In the genomic region with DNA sequence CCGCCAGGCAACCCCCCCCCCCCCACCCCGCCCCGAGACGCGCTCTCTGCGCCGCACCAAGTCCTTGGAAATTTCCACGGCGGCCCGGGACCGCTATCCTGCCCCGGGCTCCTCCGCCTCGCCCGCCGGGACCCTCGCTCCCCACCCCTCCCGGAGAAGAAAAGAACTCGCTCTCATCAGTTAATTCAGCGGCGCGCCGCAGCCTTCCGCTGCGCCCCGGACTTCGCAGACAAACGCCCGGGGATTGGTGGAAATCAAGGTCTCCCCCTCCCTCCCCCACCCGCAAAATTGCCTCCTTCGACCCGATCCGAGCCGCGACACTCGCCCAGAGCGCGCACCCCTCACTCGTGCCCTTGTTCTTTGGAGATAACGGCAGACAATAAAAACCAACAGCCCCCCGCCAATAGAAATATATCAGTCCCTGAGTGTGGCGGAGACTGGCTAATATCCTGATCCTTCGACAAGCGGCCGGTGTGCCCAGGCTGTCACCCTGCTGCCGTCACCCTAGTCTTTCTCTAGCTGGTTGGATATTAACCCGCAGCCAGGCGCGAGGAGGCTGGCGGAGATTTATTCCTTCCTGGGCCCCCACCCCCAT, we compare ENCODE assay signal across 1 cellular context.
TF ChIP-seq lines count a peak whose summit lies in the region.

TSS of gene ST8SIA1 (minus strand) at position 12 of the 595 bp plus-strand sequence. CDS start 475 bp downstream, outside the sequence.

TF ChIP-seq in WTC11, 78 proteins besides CTCF, POLR2A, EP300 and RAD21 (continued from another document):
- TF ChIP-seq, protein P1, sequence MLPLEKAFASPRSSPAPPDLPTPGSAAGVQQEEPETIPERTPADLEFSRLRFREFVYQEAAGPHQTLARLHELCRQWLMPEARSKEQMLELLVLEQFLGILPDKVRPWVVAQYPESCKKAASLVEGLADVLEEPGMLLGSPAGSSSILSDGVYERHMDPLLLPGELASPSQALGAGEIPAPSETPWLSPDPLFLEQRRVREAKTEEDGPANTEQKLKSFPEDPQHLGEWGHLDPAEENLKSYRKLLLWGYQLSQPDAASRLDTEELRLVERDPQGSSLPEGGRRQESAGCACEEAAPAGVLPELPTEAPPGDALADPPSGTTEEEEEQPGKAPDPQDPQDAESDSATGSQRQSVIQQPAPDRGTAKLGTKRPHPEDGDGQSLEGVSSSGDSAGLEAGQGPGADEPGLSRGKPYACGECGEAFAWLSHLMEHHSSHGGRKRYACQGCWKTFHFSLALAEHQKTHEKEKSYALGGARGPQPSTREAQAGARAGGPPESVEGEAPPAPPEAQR (CRISPR knock-in tag; IDR thresholded peaks at IDR 0.05) = no peak
- TF ChIP-seq, protein P2, sequence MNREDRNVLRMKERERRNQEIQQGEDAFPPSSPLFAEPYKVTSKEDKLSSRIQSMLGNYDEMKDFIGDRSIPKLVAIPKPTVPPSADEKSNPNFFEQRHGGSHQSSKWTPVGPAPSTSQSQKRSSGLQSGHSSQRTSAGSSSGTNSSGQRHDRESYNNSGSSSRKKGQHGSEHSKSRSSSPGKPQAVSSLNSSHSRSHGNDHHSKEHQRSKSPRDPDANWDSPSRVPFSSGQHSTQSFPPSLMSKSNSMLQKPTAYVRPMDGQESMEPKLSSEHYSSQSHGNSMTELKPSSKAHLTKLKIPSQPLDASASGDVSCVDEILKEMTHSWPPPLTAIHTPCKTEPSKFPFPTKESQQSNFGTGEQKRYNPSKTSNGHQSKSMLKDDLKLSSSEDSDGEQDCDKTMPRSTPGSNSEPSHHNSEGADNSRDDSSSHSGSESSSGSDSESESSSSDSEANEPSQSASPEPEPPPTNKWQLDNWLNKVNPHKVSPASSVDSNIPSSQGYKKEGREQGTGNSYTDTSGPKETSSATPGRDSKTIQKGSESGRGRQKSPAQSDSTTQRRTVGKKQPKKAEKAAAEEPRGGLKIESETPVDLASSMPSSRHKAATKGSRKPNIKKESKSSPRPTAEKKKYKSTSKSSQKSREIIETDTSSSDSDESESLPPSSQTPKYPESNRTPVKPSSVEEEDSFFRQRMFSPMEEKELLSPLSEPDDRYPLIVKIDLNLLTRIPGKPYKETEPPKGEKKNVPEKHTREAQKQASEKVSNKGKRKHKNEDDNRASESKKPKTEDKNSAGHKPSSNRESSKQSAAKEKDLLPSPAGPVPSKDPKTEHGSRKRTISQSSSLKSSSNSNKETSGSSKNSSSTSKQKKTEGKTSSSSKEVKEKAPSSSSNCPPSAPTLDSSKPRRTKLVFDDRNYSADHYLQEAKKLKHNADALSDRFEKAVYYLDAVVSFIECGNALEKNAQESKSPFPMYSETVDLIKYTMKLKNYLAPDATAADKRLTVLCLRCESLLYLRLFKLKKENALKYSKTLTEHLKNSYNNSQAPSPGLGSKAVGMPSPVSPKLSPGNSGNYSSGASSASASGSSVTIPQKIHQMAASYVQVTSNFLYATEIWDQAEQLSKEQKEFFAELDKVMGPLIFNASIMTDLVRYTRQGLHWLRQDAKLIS (CRISPR knock-in tag; IDR thresholded peaks at IDR 0.05; ENCODE audit: borderline replicate concordance) = no peak
- TF ChIP-seq KAT7 (CRISPR knock-in tag; IDR thresholded peaks at IDR 0.05; ENCODE audit: borderline replicate concordance) (no peak), GABPB1 (CRISPR knock-in tag; IDR thresholded peaks at IDR 0.05) (no peak), NFATC4 (CRISPR knock-in tag; IDR thresholded peaks at IDR 0.05) (no peak)
